ENCODE assay signal across 19 cellular contexts in genomic region chr15:48681274-48681840, GRCh38. TPM values are rescaled to one million over a fixed set of nuclear protein-coding genes. Genes with fewer than 3 reads are reported as not detected.
DNase-seq lines count a peak whose midpoint lies in the region; ATAC-seq and TF ChIP-seq lines count a peak whose summit lies in the region.
"Had no signal": no experiment of that assay in that cellular context is flagged by ENCODE, and none has a peak within 500 bp of the region (broad histone marks: within the 10 kb centered on the region; RNA-seq: fewer than 3 reads in every experiment).

No MANE protein-coding gene starts in this region.

- H3K36me3 Mint-ChIP-seq in T-cell, result peaks cover 4% of the 10 kb centered on the region

- DNase-seq in AG20443 (ENCODE audit: low spot score), result peak; percentile 36
- peak; percentile 90 for DNase-seq in LNCaP clone FGC (ENCODE audit: low read depth)
- DNase-seq in adipocyte (ENCODE audit: low read depth), result peak; percentile 56
- peak; percentile 53 to 78 for DNase-seq in foreskin keratinocyte
- no peak for DNase-seq in T-cell
- no peak for DNase-seq in ascending aorta (ENCODE audit: low spot score in 2 of 2)
- DNase-seq in globus pallidus (ENCODE audit: low spot score), result no peak
- DNase-seq: activated CD4-positive, alpha-beta T cell treated with anti-CD3 and anti-CD28 coated beads, Interleukin-2, amount 10 ng/mL, durations not matched to agents 24 days and 14 days; activated T-cell treated with anti-CD3 and anti-CD28 coated beads for 4 hours; heart right ventricle; NCI-H1694; NCI-H524; pancreas; stimulated activated naive CD8-positive, alpha-beta T cell treated with anti-CD3 and anti-CD28 coated beads, Interleukin-15, amount 100 ng/mL, for 72 hours; T-helper 9 cell had no signal

- POLR2A ChIA-PET in T-cell (lab: Charles Lee), result no interaction called here

- ATAC-seq in foreskin keratinocyte (peak; percentile 61), T-cell (replicated peaks in 1 of 4) (no peak), GM18907 (IDR thresholded peaks at IDR 0.05; ENCODE audit: unreplicated experiment) (no peak)
- ATAC-seq: heart right ventricle; pancreas; Right ventricle myocardium inferior; stimulated activated naive CD8-positive, alpha-beta T cell treated with anti-CD3 and anti-CD28 coated beads, Interleukin-15, amount 100 ng/mL, for 72 hours had no signal

- H3K4me1 Mint-ChIP-seq in T-cell, result no peaks in the 10 kb centered on the region
- H3K4me1 Mint-ChIP-seq: activated CD4-positive, alpha-beta T cell treated with anti-CD3 and anti-CD28 coated beads, Interleukin-2, amount 10 ng/mL, durations not matched to agents 24 days and 14 days; B cell; stimulated activated naive CD8-positive, alpha-beta T cell treated with anti-CD3 and anti-CD28 coated beads, Interleukin-15, amount 100 ng/mL, for 72 hours had no signal

- H3K9me3 Mint-ChIP-seq in T-cell, result peaks cover 0 to 8% (median 2%) of the 10 kb centered on the region in 3 donors

- no peak overlapping the region for H3K9ac ChIP-seq in adipocyte (ENCODE audit: low read length)

- peak overlapping the region; percentile 53 for H3K27ac ChIP-seq in foreskin keratinocyte
- no peak overlapping the region for H3K27ac ChIP-seq in ascending aorta
- H3K27ac ChIP-seq: heart right ventricle, pancreas had no signal

- H3K27me3 Mint-ChIP-seq in T-cell, result peaks cover 0 to 1% of the 10 kb centered on the region in 2 donors
- H3K27me3 Mint-ChIP-seq: activated CD4-positive, alpha-beta T cell treated with anti-CD3 and anti-CD28 coated beads, Interleukin-2, amount 10 ng/mL, durations not matched to agents 24 days and 14 days; B cell; stimulated activated naive CD8-positive, alpha-beta T cell treated with anti-CD3 and anti-CD28 coated beads, Interleukin-15, amount 100 ng/mL, for 72 hours had no signal

- H3K27me3 ChIP-seq in adipocyte (replicated peaks; ENCODE audit: control insufficient read depth, insufficient read depth, low read length), result no peaks in the 10 kb centered on the region
- no peaks in the 10 kb centered on the region for H3K27me3 ChIP-seq in foreskin keratinocyte
- H3K27me3 ChIP-seq in ascending aorta, result no peaks in the 10 kb centered on the region
- H3K27me3 ChIP-seq: heart right ventricle, pancreas had no signal

- intact Hi-C loops in ascending aorta (cut with DNase I), result no loop called here

- H3K9me3 ChIP-seq in adipocyte (ENCODE audit: control insufficient read depth, low read length), result peaks cover 8% of the 10 kb centered on the region
- H3K9me3 ChIP-seq in ascending aorta, result no peaks in the 10 kb centered on the region
- H3K9me3 ChIP-seq: pancreas had no signal

- TF ChIP-seq CTCF in LNCaP clone FGC (IDR thresholded peaks at IDR 0.05; ENCODE audit: control insufficient read depth, extremely low read depth, insufficient read depth) (no peak), foreskin keratinocyte (conservative IDR thresholded peaks at IDR 0.05) (no peak), ascending aorta (IDR thresholded peaks at IDR 0.05) (no peak)

- no peak overlapping the region for H3K27ac Mint-ChIP-seq in T-cell
- H3K27ac Mint-ChIP-seq: activated CD4-positive, alpha-beta T cell treated with anti-CD3 and anti-CD28 coated beads, Interleukin-2, amount 10 ng/mL, durations not matched to agents 24 days and 14 days; activated naive CD8-positive, alpha-beta T cell; B cell; stimulated activated naive CD8-positive, alpha-beta T cell treated with anti-CD3 and anti-CD28 coated beads, Interleukin-15, amount 100 ng/mL, for 72 hours had no signal

- H3K4me3 Mint-ChIP-seq in T-cell, result no peak overlapping the region
- H3K4me3 Mint-ChIP-seq: activated CD4-positive, alpha-beta T cell treated with anti-CD3 and anti-CD28 coated beads, Interleukin-2, amount 10 ng/mL, durations not matched to agents 24 days and 14 days; activated naive CD8-positive, alpha-beta T cell; B cell; stimulated activated naive CD8-positive, alpha-beta T cell treated with anti-CD3 and anti-CD28 coated beads, Interleukin-15, amount 100 ng/mL, for 72 hours had no signal

- peaks cover 32% of the 10 kb centered on the region for H3K4me1 ChIP-seq in adipocyte (ENCODE audit: control insufficient read depth, insufficient read depth, low read length)
- H3K4me1 ChIP-seq in foreskin keratinocyte, result peaks cover 19% of the 10 kb centered on the region
- no peaks in the 10 kb centered on the region for H3K4me1 ChIP-seq in ascending aorta
- H3K4me1 ChIP-seq: heart right ventricle, pancreas had no signal

- no peaks in the 10 kb centered on the region for H3K36me3 ChIP-seq in adipocyte (ENCODE audit: control insufficient read depth, insufficient read depth, low read length, severe bottlenecking)
- no peaks in the 10 kb centered on the region for H3K36me3 ChIP-seq in ascending aorta
- H3K36me3 ChIP-seq: heart right ventricle, pancreas had no signal

- no peak overlapping the region for H3K4me3 ChIP-seq in LNCaP clone FGC (ENCODE audit: low read depth, low read length)
- H3K4me3 ChIP-seq in adipocyte (ENCODE audit: low read length), result no peak overlapping the region
- H3K4me3 ChIP-seq in ascending aorta, result no peak overlapping the region
- H3K4me3 ChIP-seq: heart right ventricle, pancreas had no signal

- CTCF ChIA-PET in T-cell (lab: Charles Lee), result no interaction called here

RNA-seq across cellular contexts. Expression of gene FBN1, which starts 35.8 kb away (rescaled TPM):
- total RNA-seq in foreskin keratinocyte (4.0 and 4.5 TPM in 2 replicates), T-cell (1 to 10 TPM in 1 of 5 donors, under 1 TPM in 4; 0.28 to 1.2 (median 0.79) TPM), ascending aorta (164 TPM)
- 1.2 and 1.3 TPM in 2 replicates for polyA plus RNA-seq in foreskin keratinocyte

Comparison
In these comparisons a context has a peak if more than half of its experiments do, and no peak if none do; other contexts are left out.
1. DNase-seq: peak in AG20443 (single experiment), LNCaP clone FGC (single experiment), adipocyte (single experiment) and foreskin keratinocyte (2 of 2); none in T-cell (0 of 34), ascending aorta (0 of 2) and globus pallidus (single experiment).
2. RNA of gene FBN1, which starts 35.8 kb away (total RNA-seq): 164 TPM in ascending aorta (single experiment); 4.0 to 4.5 TPM in foreskin keratinocyte and 0.28 to 1.2 TPM in T-cell; every median in the first group is over 10 times any median in the second.